8 cellular contexts compared by ENCODE assay signal in genomic region chr6:85642774-85643529, GRCh38. TPM values are rescaled to one million over a fixed set of nuclear protein-coding genes. Genes with fewer than 3 reads are reported as not detected.
A peak's percentile ranks its signal among the peaks of the same experiment; 100 is the strongest.
DNase-seq lines count a peak whose midpoint lies in the region; ATAC-seq and TF ChIP-seq lines count a peak whose summit lies in the region.

Gene SYNCRIP, minus strand, starts transcription at chr6:85642886. Its CDS starts 1,447 bp downstream, at chr6:85641439.

- H3K27me3 ChIP-seq in mucosa of stomach (ENCODE audit: control insufficient read depth, insufficient read depth, low read length) = no peaks in the 10 kb centered on the region

- H3K4me1 Mint-ChIP-seq in activated T-cell treated with anti-CD3 and anti-CD28 coated beads, Interleukin-2, amount 50 U/mL, for 24 hours (ENCODE audit: low read depth) = peaks cover 39% of the 10 kb centered on the region

- peaks cover 52% of the 10 kb centered on the region for H3K36me3 Mint-ChIP-seq in activated T-cell treated with anti-CD3 and anti-CD28 coated beads, Interleukin-2, amount 50 U/mL, for 24 hours (ENCODE audit: low read depth)

- peak within 1 kb of the TSS; percentile 99 for H3K27ac Mint-ChIP-seq in activated T-cell treated with anti-CD3 and anti-CD28 coated beads, Interleukin-2, amount 50 U/mL, for 24 hours

- peaks cover 9% of the 10 kb centered on the region for H3K4me1 ChIP-seq in mucosa of stomach (ENCODE audit: control insufficient read depth, insufficient read depth, low read length)

- peak within 1 kb of the TSS; percentile 100 for H3K4me3 ChIP-seq in mucosa of stomach (ENCODE audit: low read length)

- no peaks in the 10 kb centered on the region for H3K9me3 Mint-ChIP-seq in activated T-cell treated with anti-CD3 and anti-CD28 coated beads, Interleukin-2, amount 50 U/mL, for 24 hours

- DNase-seq in DMS79 (lab: John Stamatoyannopoulos, UW) (peak; percentile 95), KG1 (lab: John Stamatoyannopoulos, UW) (peak; percentile 94), erythroblast (lab: John Stamatoyannopoulos, UW) (peak; percentile 96)
- peak; percentile 99 for DNase-seq in activated T-cell treated with anti-CD3 and anti-CD28 coated beads, Interleukin-2, amount 50 U/mL, for 24 hours
- DNase-seq in stimulated activated CD8-positive, alpha-beta memory T cell treated with anti-CD3 and anti-CD28 coated beads, Interleukin-4, amount 100 ng/mL, for 48 hours = peak; percentile 98

- H3K4me3 Mint-ChIP-seq in activated T-cell treated with anti-CD3 and anti-CD28 coated beads, Interleukin-2, amount 50 U/mL, for 24 hours = peak within 1 kb of the TSS; percentile 87

- ATAC-seq in GM21737 (IDR thresholded peaks at IDR 0.05; ENCODE audit: unreplicated experiment) = peak; percentile 70

- H3K9ac ChIP-seq in mucosa of stomach (ENCODE audit: low read length) = peak within 1 kb of the TSS; percentile 99

- no peaks in the 10 kb centered on the region for H3K27me3 Mint-ChIP-seq in activated T-cell treated with anti-CD3 and anti-CD28 coated beads, Interleukin-2, amount 50 U/mL, for 24 hours

- no peaks in the 10 kb centered on the region for H3K9me3 ChIP-seq in mucosa of stomach (ENCODE audit: control insufficient read depth, low read length)

- no peaks in the 10 kb centered on the region for H3K36me3 ChIP-seq in mucosa of stomach (ENCODE audit: control insufficient read depth, insufficient read depth, low read length)

- TF ChIP-seq POLR2A in erythroblast (IDR thresholded peaks at IDR 0.05; ENCODE audit: low read length) = peak; percentile 89

TF ChIP-seq in PFSK-1, 5 proteins besides CTCF, POLR2A, EP300 and RAD21:
- TF ChIP-seq FOXP2 (optimal IDR thresholded peaks at IDR 0.05; ENCODE audit: borderline replicate concordance, extremely low read depth, extremely low read length, insufficient read depth) = peak; percentile 73
- TF ChIP-seq POLR2AphosphoS5 (IDR thresholded peaks at IDR 0.05; ENCODE audit: low read depth, low read length) = peak; percentile 92
- peak; percentile 79; the same call in 1 of the 2 replicates for TF ChIP-seq SIN3A (IDR thresholded peaks at IDR 0.05; ENCODE audit: borderline replicate concordance, insufficient read depth, low read length)
- TF ChIP-seq TAF1 (IDR thresholded peaks at IDR 0.05; ENCODE audit: borderline replicate concordance, insufficient read depth, low read length) = peak; percentile 86
- TF ChIP-seq REST (IDR thresholded peaks at IDR 0.05; ENCODE audit: insufficient read depth in 1 of 2, low read depth in 2 of 2, low read length in 2 of 2) = peak; percentile 31; a peak in 2 of 4 replicates

RNA-seq across cellular contexts. Expression of gene SYNCRIP, which starts in this region (rescaled TPM):
- 123 TPM for polyA plus RNA-seq in PFSK-1 (2012; ENCODE audit: insufficient read length, low read depth)

Comparison
In these comparisons a context has a peak if more than half of its experiments do, and no peak if none do; other contexts are left out.
1. Peak in every context shown above with its lines: DNase-seq, ATAC-seq and H3K4me3 ChIP-seq.